10 cellular contexts compared by ENCODE assay signal in genomic region chr1:25694591-25695007, GRCh38.
DNase-seq lines count a peak whose midpoint lies in the region; ATAC-seq and TF ChIP-seq lines count a peak whose summit lies in the region.
"Had no signal": no experiment of that assay in that cellular context is flagged by ENCODE, and none has a peak within 500 bp of the region (broad histone marks: within the 10 kb centered on the region; RNA-seq: fewer than 3 reads in every experiment).

No MANE protein-coding gene starts in this region.

- TF ChIP-seq CTCF in chondrocyte (IDR thresholded peaks at IDR 0.05): no peak

- no peaks in the 10 kb centered on the region for H3K27me3 ChIP-seq in GM23248 (replicated peaks; ENCODE audit: insufficient read depth)
- H3K27me3 ChIP-seq in skeletal muscle tissue (ENCODE audit: control insufficient read depth in 3 of 3, insufficient read depth in 3 of 3, low read length in 3 of 3): no peaks in the 10 kb centered on the region

- H3K4me3 ChIP-seq in GM23248: no peak overlapping the region
- H3K4me3 ChIP-seq in skeletal muscle tissue (ENCODE audit: low read length in 3 of 3): no peak overlapping the region

- H3K9ac ChIP-seq in GM23248 (peak overlapping the region; percentile 78), skeletal muscle tissue (ENCODE audit: low read depth in 1 of 3, low read length in 3 of 3) (peak overlapping the region; percentile 10 to 23 (median 23))

- peak overlapping the region; percentile 97 for H3K27ac Mint-ChIP-seq in chondrocyte (ENCODE audit: unreplicated experiment)

- no peaks in the 10 kb centered on the region for H3K9me3 Mint-ChIP-seq in chondrocyte (ENCODE audit: low read depth)

- 0 out of 2 replicates have a peak overlapping the region, but pooled peaks have one; percentile 3 for H2AFZ ChIP-seq in GM23248

- no peak overlapping the region for H3K4me3 Mint-ChIP-seq in chondrocyte (ENCODE audit: unreplicated experiment)

- H3K27me3 Mint-ChIP-seq in chondrocyte (ENCODE audit: low read depth): no peaks in the 10 kb centered on the region

- ATAC-seq in HG03175 (IDR thresholded peaks at IDR 0.05; ENCODE audit: unreplicated experiment) (no peak), GM21576 (IDR thresholded peaks at IDR 0.05; ENCODE audit: unreplicated experiment) (no peak)

- H3K9me3 ChIP-seq in GM23248 (ENCODE audit: low read depth) (no peaks in the 10 kb centered on the region), skeletal muscle tissue (ENCODE audit: control insufficient read depth in 3 of 3, low read length in 3 of 3) (no peaks in the 10 kb centered on the region)

- peaks cover 59% of the 10 kb centered on the region for H3K4me1 Mint-ChIP-seq in chondrocyte (ENCODE audit: low read depth)

- no peaks in the 10 kb centered on the region for H3K36me3 Mint-ChIP-seq in chondrocyte (ENCODE audit: low read depth)

- H3K4me1 ChIP-seq in GM23248 (ENCODE audit: insufficient read depth) (peaks cover 32% of the 10 kb centered on the region), skeletal muscle tissue (ENCODE audit: control insufficient read depth in 3 of 3, insufficient read depth in 3 of 3, low read length in 3 of 3) (peaks cover 44 to 58% (median 55%) of the 10 kb centered on the region in 3 donors)

- no peaks in the 10 kb centered on the region for H3K9me2 ChIP-seq in GM23248 (ENCODE audit: insufficient read depth)

- H3F3A ChIP-seq in GM23248 (ENCODE audit: insufficient read depth): peaks cover 40% of the 10 kb centered on the region

- WGBS in GM23248 (ENCODE audit: low coverage in 1 of 2, low lambda C conversion rate in 2 of 2, missing lambda C conversion rate in 2 of 2), 2 experiments: 4 to 5% methylated on average over 4 of the region's 4 CpGs

- H3K27ac ChIP-seq in GM23248 (peak overlapping the region; percentile 94), skeletal muscle tissue (ENCODE audit: low read depth, low read length) (peak overlapping the region; percentile 77)
- H3K27ac ChIP-seq: HL-60 had no signal

- no peaks in the 10 kb centered on the region for H3K79me2 ChIP-seq in GM23248 (ENCODE audit: insufficient read depth)

- DNase-seq in GM23248 (peak; percentile 66), chondrocyte (ENCODE audit: low spot score) (no peak), iris pigment epithelial cell (ENCODE audit: low read depth) (peak; percentile 42), epidermal melanocyte (ENCODE audit: insufficient read length, low spot score) (no peak), activated gamma-delta T cell treated with Interleukin-2 at 50 U/mL for 16 hours (no peak)
- DNase-seq: NCI-H1417 treated with DMSO at 0.1 percent for 48 hours had no signal

- H4K20me1 ChIP-seq in GM23248 (ENCODE audit: insufficient read depth): no peaks in the 10 kb centered on the region

- peak overlapping the region; percentile 76 for H3K4me2 ChIP-seq in GM23248 (ENCODE audit: unreplicated experiment)

- in situ Hi-C loops in GM23248 (cut with MboI): no loop called here

- H3K36me3 ChIP-seq in GM23248 (ENCODE audit: low read depth): no peaks in the 10 kb centered on the region
- no peaks in the 10 kb centered on the region for H3K36me3 ChIP-seq in skeletal muscle tissue (ENCODE audit: control insufficient read depth in 3 of 3, insufficient read depth in 3 of 3, low read length in 3 of 3)

Comparison
In these comparisons a context has a peak if more than half of its experiments do, and no peak if none do; other contexts are left out.
1. DNase-seq: peak in GM23248 (single experiment) and iris pigment epithelial cell (single experiment); none in chondrocyte (single experiment), epidermal melanocyte (single experiment) and activated gamma-delta T cell treated with Interleukin-2 at 50 U/mL for 16 hours (single experiment).